6 cellular contexts compared by ENCODE assay signal in genomic region chr20:12614764-12615163, GRCh38.
"Had no signal": no experiment of that assay in that cellular context is flagged by ENCODE, and none has a peak within 500 bp of the region (broad histone marks: within the 10 kb centered on the region; RNA-seq: fewer than 3 reads in every experiment).

No MANE protein-coding gene starts in this region.

- H3K4me3 ChIP-seq: K562 had no signal

- H3K27me3 Mint-ChIP-seq: IgD-negative memory B cell had no signal

- H3K4me3 Mint-ChIP-seq: IgD-negative memory B cell had no signal

- H3K27ac ChIP-seq: HL-60 had no signal

- ATAC-seq: HepG2, K562 had no signal

- H3K36me3 Mint-ChIP-seq: IgD-negative memory B cell had no signal

- H3K27ac Mint-ChIP-seq: IgD-negative memory B cell had no signal

- DNase-seq: IMR-90, KBM-7 had no signal
